ENCODE assay signal across 8 cellular contexts in genomic region chr1:155086182-155086741, GRCh38. TPM values are rescaled to one million over a fixed set of nuclear protein-coding genes. Genes with fewer than 3 reads are reported as not detected.
DNase-seq lines count a peak whose midpoint lies in the region; ATAC-seq, FAIRE-seq and TF ChIP-seq lines count a peak whose summit lies in the region.

No MANE protein-coding gene starts in this region.

- no peak overlapping the region for H3K27ac ChIP-seq in left lung

- peaks cover 22 to 45% of the 10 kb centered on the region in 2 donors for H3K4me1 ChIP-seq in left lung

- H3K36me3 ChIP-seq in bronchial epithelial cell (ENCODE audit: control insufficient read depth, insufficient read depth, low read length) (peaks cover 3% of the 10 kb centered on the region), left lung (no peaks in the 10 kb centered on the region)

- intact Hi-C loops in left lung (cut with DNase I) = no loop called here

- ATAC-seq in left lung (peak; percentile 45), HG03457 (IDR thresholded peaks at IDR 0.05; ENCODE audit: unreplicated experiment) (no peak)

- H3K27me3 ChIP-seq in bronchial epithelial cell (ENCODE audit: control insufficient read depth, insufficient read depth, low read length) (peaks cover 3% of the 10 kb centered on the region), left lung (peaks cover 27 to 33% of the 10 kb centered on the region in 2 donors)

- DNase-seq in NCI-H1436 (lab: John Stamatoyannopoulos, UW) (peak; percentile 51), NCI-H1436 treated with DMSO at 0.1 percent for 48 hours (lab: John Stamatoyannopoulos, UW) (no peak), NCI-H1092 treated with DMSO at 0.1 percent for 48 hours (lab: John Stamatoyannopoulos, UW) (peak; percentile 46), bronchial epithelial cell (ENCODE audit: low read depth) (no peak), left lung (peak; percentile 56 to 94)
- peak; percentile 55 to 72 (median 66) for DNase-seq in activated CD4-positive, CD25-positive, alpha-beta regulatory T cell (lab: John Stamatoyannopoulos, UW)
- DNase-seq in stimulated activated CD4-positive, alpha-beta T cell treated with anti-CD3 and anti-CD28 coated beads, TNF-alpha, amount 100 ng/mL, for 4 hours (ENCODE audit: low read depth in 3 of 3) = peak; percentile 62 to 73 (median 65)

- H3K4me3 ChIP-seq in bronchial epithelial cell (ENCODE audit: low read depth, low read length) (peak overlapping the region; percentile 67), left lung (peak overlapping the region in 1 of 2 donors; percentile 69)

- TF ChIP-seq CTCF in bronchial epithelial cell (IDR thresholded peaks at IDR 0.05; ENCODE audit: insufficient read depth, low read length, severe bottlenecking) = peak; percentile 97
- peak; percentile 99 for TF ChIP-seq CTCF in left lung (IDR thresholded peaks at IDR 0.05)

- H3K9me3 ChIP-seq in left lung = no peaks in the 10 kb centered on the region

- no peak for FAIRE-seq in bronchial epithelial cell (lab: Jason Lieb, UNC)

RNA-seq across cellular contexts. Expression of gene EFNA3, which starts 7.6 kb away (rescaled TPM):
- total RNA-seq in bronchial epithelial cell = 3.7 and 11.9 TPM in 2 replicates
- 1 to 10 TPM; 1.1 to 2.0 TPM for total RNA-seq in left lung

RNA-seq across cellular contexts. Expression of gene EFNA4, which starts 22.7 kb away (rescaled TPM):
- 8.7 and 12.9 TPM in 2 replicates for total RNA-seq in bronchial epithelial cell
- 10 to 100 TPM in 1 of 2 donors, 1 to 10 TPM in 1; 8.6 to 11.2 TPM for total RNA-seq in left lung

RNA-seq across cellular contexts. Expression of gene ADAM15, which starts 35.1 kb away (rescaled TPM):
- total RNA-seq in bronchial epithelial cell = 181 and 322 TPM in 2 replicates
- 100 to 1,000 TPM; 116 to 172 TPM for total RNA-seq in left lung

RNA-seq across cellular contexts. Expression of gene EFNA1, which starts 41.4 kb away (rescaled TPM):
- 31.9 and 54.3 TPM in 2 replicates for total RNA-seq in bronchial epithelial cell
- total RNA-seq in left lung = 100 to 1,000 TPM in 1 of 2 donors, 10 to 100 TPM in 1; 63.7 to 148 TPM

RNA-seq across cellular contexts. Expression of gene SLC50A1, which starts 49.4 kb away (rescaled TPM):
- total RNA-seq in bronchial epithelial cell = 149 and 161 TPM in 2 replicates
- total RNA-seq in left lung = 10 to 100 TPM; 46.6 to 64.6 TPM

Comparison
In these comparisons a context has a peak if more than half of its experiments do, and no peak if none do; other contexts are left out.
1. DNase-seq: peak in NCI-H1436 (single experiment), NCI-H1092 treated with DMSO at 0.1 percent for 48 hours (single experiment), activated CD4-positive, CD25-positive, alpha-beta regulatory T cell (4 of 4), left lung (2 of 2) and stimulated activated CD4-positive, alpha-beta T cell treated with anti-CD3 and anti-CD28 coated beads, TNF-alpha, amount 100 ng/mL, for 4 hours (3 of 3); none in NCI-H1436 treated with DMSO at 0.1 percent for 48 hours (single experiment) and bronchial epithelial cell (single experiment).